In genomic region chr9:6816581-6816980, GRCh38 we compare ENCODE assay signal across 1 cellular context.
TF ChIP-seq lines count a peak whose summit lies in the region.

No MANE protein-coding gene starts in this region.

TF ChIP-seq in GM12878, 131 proteins besides CTCF, POLR2A, EP300 and RAD21:
- TF ChIP-seq ETV6 (conservative IDR thresholded peaks at IDR 0.05 in 1 of 2, IDR thresholded peaks at IDR 0.05 in 1 of 2; ENCODE audit: borderline replicate concordance in 1 of 2, low read depth in 1 of 2): no peak
- peak; percentile 53; the same call in 1 of the 2 replicates for TF ChIP-seq RUNX3 (IDR thresholded peaks at IDR 0.05; ENCODE audit: low read length)
- no peak for TF ChIP-seq NKRF (conservative IDR thresholded peaks at IDR 0.05)
- peak; percentile 28; the same call in 1 of the 2 replicates for TF ChIP-seq JUNB (IDR thresholded peaks at IDR 0.05)
- TF ChIP-seq NBN (IDR thresholded peaks at IDR 0.05): 0 out of 2 replicates have a peak, but pooled peaks have one; percentile 23
- TF ChIP-seq IRF5 (IDR thresholded peaks at IDR 0.05; ENCODE audit: borderline replicate concordance): no peak
- TF ChIP-seq ZBTB11 (CRISPR knock-in tag; IDR thresholded peaks at IDR 0.05): no peak
- no peak for TF ChIP-seq FOXM1 (IDR thresholded peaks at IDR 0.05; ENCODE audit: low read depth, low read length)
- no peak for TF ChIP-seq POU2F2 (IDR thresholded peaks at IDR 0.05; ENCODE audit: borderline replicate concordance, low read depth, low read length)
- no peak for TF ChIP-seq CUX1 (IDR thresholded peaks at IDR 0.05; ENCODE audit: insufficient replicate concordance, low read depth, low read length)
- TF ChIP-seq ZBTB40 (IDR thresholded peaks at IDR 0.05; ENCODE audit: borderline replicate concordance): no peak
- TF ChIP-seq TCF12 (IDR thresholded peaks at IDR 0.05; ENCODE audit: low read depth, low read length): no peak
- no peak for TF ChIP-seq BRCA1 (IDR thresholded peaks at IDR 0.05; ENCODE audit: low read depth, low read length)
- TF ChIP-seq NFIC (IDR thresholded peaks at IDR 0.05; ENCODE audit: low read depth, low read length): 0 out of 2 replicates have a peak, but pooled peaks have one; percentile 44
- no peak for TF ChIP-seq HDAC6 (IDR thresholded peaks at IDR 0.05; ENCODE audit: unreplicated experiment)
- no peak for TF ChIP-seq NFXL1 (IDR thresholded peaks at IDR 0.05; ENCODE audit: borderline replicate concordance)
- no peak for TF ChIP-seq CBX5 (IDR thresholded peaks at IDR 0.05; ENCODE audit: low read depth)
- TF ChIP-seq RBBP5 (conservative IDR thresholded peaks at IDR 0.05): no peak
- no peak for TF ChIP-seq FOXK2 (IDR thresholded peaks at IDR 0.05)
- TF ChIP-seq PBX3 (IDR thresholded peaks at IDR 0.05; ENCODE audit: insufficient replicate concordance, low read depth, low read length): no peak
- no peak for TF ChIP-seq STAT1 (conservative IDR thresholded peaks at IDR 0.05)
- TF ChIP-seq KLF5 (IDR thresholded peaks at IDR 0.05; ENCODE audit: partially characterized antibody): no peak
TF ChIP-seq in GM12878: peak in this region for 4.
